In genomic region chr16:2614761-2615191, GRCh38 we compare ENCODE assay signal across 1 cellular context.
TF ChIP-seq lines count a peak whose summit lies in the region.

No MANE protein-coding gene starts in this region.

TF ChIP-seq in GM23338, 12 proteins besides CTCF, POLR2A, EP300 and RAD21 (continued from another document):
- TF ChIP-seq EZH2phosphoT487 (IDR thresholded peaks at IDR 0.05; ENCODE audit: unreplicated experiment) (no peak), EZH2 (IDR thresholded peaks at IDR 0.05; ENCODE audit: low read depth, unreplicated experiment) (no peak), CREB1 (CRISPR knock-in tag; IDR thresholded peaks at IDR 0.05; ENCODE audit: low read depth) (no peak), ZNF114 (CRISPR knock-in tag; IDR thresholded peaks at IDR 0.05) (no peak), ZNF331 (CRISPR knock-in tag; IDR thresholded peaks at IDR 0.05; ENCODE audit: low read depth) (no peak)
- TF ChIP-seq, protein P1, sequence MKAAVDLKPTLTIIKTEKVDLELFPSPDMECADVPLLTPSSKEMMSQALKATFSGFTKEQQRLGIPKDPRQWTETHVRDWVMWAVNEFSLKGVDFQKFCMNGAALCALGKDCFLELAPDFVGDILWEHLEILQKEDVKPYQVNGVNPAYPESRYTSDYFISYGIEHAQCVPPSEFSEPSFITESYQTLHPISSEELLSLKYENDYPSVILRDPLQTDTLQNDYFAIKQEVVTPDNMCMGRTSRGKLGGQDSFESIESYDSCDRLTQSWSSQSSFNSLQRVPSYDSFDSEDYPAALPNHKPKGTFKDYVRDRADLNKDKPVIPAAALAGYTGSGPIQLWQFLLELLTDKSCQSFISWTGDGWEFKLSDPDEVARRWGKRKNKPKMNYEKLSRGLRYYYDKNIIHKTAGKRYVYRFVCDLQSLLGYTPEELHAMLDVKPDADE (IDR thresholded peaks at IDR 0.05): no peak
